In genomic region chr2:209619782-209620181, GRCh38 we compare ENCODE assay signal across 10 cellular contexts.
A peak's percentile ranks its signal among the peaks of the same experiment; 100 is the strongest.
DNase-seq lines count a peak whose midpoint lies in the region; ATAC-seq, FAIRE-seq and TF ChIP-seq lines count a peak whose summit lies in the region.
"Had no signal": no experiment of that assay in that cellular context is flagged by ENCODE, and none has a peak within 500 bp of the region (broad histone marks: within the 10 kb centered on the region; RNA-seq: fewer than 3 reads in every experiment).

No MANE protein-coding gene starts in this region.

- H3K27me3 ChIP-seq in GM12878 (replicated peaks in 1 of 2; ENCODE audit: control insufficient read depth in 2 of 2, insufficient read depth in 2 of 2, low read length in 1 of 2) (no peaks in the 10 kb centered on the region), uterus (no peaks in the 10 kb centered on the region)
- H3K27me3 ChIP-seq: cardiac muscle cell, sigmoid colon had no signal

- no peak for TF ChIP-seq RAD21 in GM12878 (IDR thresholded peaks at IDR 0.05; ENCODE audit: insufficient read depth, low read depth, low read length)

- CTCF ChIA-PET in GM12878 (lab: Yijun Ruan, JAX), result no interaction called here

- BruUV-seq in GM12878 (replicated peaks; lab: Mats Ljungman, UMichigan), result no TSS peak

- POLR2A ChIA-PET in GM12878 (lab: Charles Lee), result no interaction called here

- ATAC-seq in GM21529 (IDR thresholded peaks at IDR 0.05; ENCODE audit: unreplicated experiment), result peak; percentile 81
- peak; percentile 62; the same call in 2 of the 3 replicates for ATAC-seq in GM12878
- no peak for ATAC-seq in GM18520 (IDR thresholded peaks at IDR 0.05; ENCODE audit: unreplicated experiment)

- TF ChIP-seq POLR2A in GM12878 (IDR thresholded peaks at IDR 0.05; ENCODE audit: low read depth, low read length) (no peak), uterus (IDR thresholded peaks at IDR 0.05) (no peak)

- no peaks in the 10 kb centered on the region for H3K79me2 ChIP-seq in GM12878 (ENCODE audit: control insufficient read depth, insufficient read depth, low read length)

- H3K4me3 ChIP-seq in GM12878 (no peak overlapping the region), uterus (no peak overlapping the region)
- H3K4me3 ChIP-seq: cardiac muscle cell, sigmoid colon had no signal

- TF ChIP-seq CTCF in GM12878 (IDR thresholded peaks at IDR 0.05 in 2 of 3, conservative IDR thresholded peaks at IDR 0.05 in 1 of 3; ENCODE audit: control insufficient read depth in 2 of 3, extremely low read depth in 1 of 3, insufficient read depth in 1 of 3, low read depth in 3 of 3, low read length in 3 of 3) (no peak), uterus (IDR thresholded peaks at IDR 0.05) (no peak)

- H3K9me3 ChIP-seq in GM12878 (replicated peaks; ENCODE audit: control insufficient read depth, insufficient read depth, low read length) (no peaks in the 10 kb centered on the region), uterus (no peaks in the 10 kb centered on the region)

- FAIRE-seq in GM12878 (lab: Jason Lieb, UNC), result no peak

- H3K36me3 ChIP-seq in GM12878 (ENCODE audit: control insufficient read depth in 2 of 2, insufficient read depth in 2 of 2, low read length in 1 of 2) (no peaks in the 10 kb centered on the region), uterus (no peaks in the 10 kb centered on the region)
- H3K36me3 ChIP-seq: cardiac muscle cell, sigmoid colon had no signal

- in situ Hi-C loops in GM12878 (cut with MboI), result no loop called here

- no peak for TF ChIP-seq EP300 in GM12878 (IDR thresholded peaks at IDR 0.05; ENCODE audit: borderline replicate concordance in 1 of 2, control insufficient read depth in 1 of 2, low read depth in 2 of 2, low read length in 2 of 2)

- H4K20me1 ChIP-seq in GM12878 (ENCODE audit: control insufficient read depth, insufficient read depth), result no peaks in the 10 kb centered on the region

- SMC1A ChIA-PET in GM12878 (lab: Charles Lee; ENCODE audit: uncharacterized antibody, unreplicated experiment), result interaction anchor here (0.9 kb wide), 1 partner anchor 40 kb away, joined by 3 read pairs; no protein-coding TSS in a partner anchor

- H2AFZ ChIP-seq in GM12878 (ENCODE audit: control insufficient read depth, low read depth, low read length), result no peak overlapping the region

- H3K9ac ChIP-seq in GM12878 (ENCODE audit: control insufficient read depth, insufficient read depth, low read length), result no peak overlapping the region

- RAD21 ChIA-PET in GM12878 (lab: Charles Lee; ENCODE audit: unreplicated experiment), result no interaction called here

- H3K4me2 ChIP-seq in GM12878 (ENCODE audit: control insufficient read depth, insufficient read depth), result no peak overlapping the region

- DNase-seq in D341Med (ENCODE audit: low spot score), result peak; percentile 18
- peak; percentile 4 for DNase-seq in KG1 (lab: John Stamatoyannopoulos, UW)
- no peak for DNase-seq in GM12878 (ENCODE audit: low read depth, low spot score)
- no peak for DNase-seq in uterus
- DNase-seq in NCI-H2227 treated with DMSO at 0.1 percent for 48 hours (lab: John Stamatoyannopoulos, UW), result no peak
- DNase-seq in cortex of kidney (lab: John Stamatoyannopoulos, UW), result no peak
- DNase-seq: sigmoid colon had no signal

- intact Hi-C loops in GM12878 (cut with micrococcal nuclease; ENCODE audit: unreplicated experiment), result no loop called here
- intact Hi-C loops in uterus (cut with DNase I; ENCODE audit: low total_unique reads), result no loop called here

- H3K27ac ChIP-seq in GM12878 (ENCODE audit: control insufficient read depth, insufficient read depth), result no peak overlapping the region
- no peak overlapping the region for H3K27ac ChIP-seq in uterus
- H3K27ac ChIP-seq: cardiac muscle cell, sigmoid colon had no signal

- H3K4me1 ChIP-seq in GM12878 (ENCODE audit: control insufficient read depth, insufficient read depth, low read length) (no peaks in the 10 kb centered on the region), uterus (no peaks in the 10 kb centered on the region)
- H3K4me1 ChIP-seq: sigmoid colon had no signal

TF ChIP-seq in GM12878, 131 proteins besides CTCF, POLR2A, EP300 and RAD21:
- TF ChIP-seq SPI1 (IDR thresholded peaks at IDR 0.05; ENCODE audit: borderline replicate concordance, insufficient read depth, low read depth, low read length), result peak; percentile 73; the same call in 1 of the 2 replicates
- TF ChIP-seq ETV6 (conservative IDR thresholded peaks at IDR 0.05 in 1 of 2, IDR thresholded peaks at IDR 0.05 in 1 of 2; ENCODE audit: borderline replicate concordance in 1 of 2, low read depth in 1 of 2), result no peak
- no peak for TF ChIP-seq TAF1 (IDR thresholded peaks at IDR 0.05; ENCODE audit: borderline replicate concordance, low read depth, low read length)
- no peak for TF ChIP-seq SMC3 (IDR thresholded peaks at IDR 0.05; ENCODE audit: borderline replicate concordance, low read length)
- no peak for TF ChIP-seq TCF12 (IDR thresholded peaks at IDR 0.05; ENCODE audit: low read depth, low read length)

Comparison
In these comparisons a context has a peak if more than half of its experiments do, and no peak if none do; other contexts are left out.
1. DNase-seq: peak in D341Med (single experiment) and KG1 (single experiment); none in GM12878 (single experiment), uterus (0 of 2), NCI-H2227 treated with DMSO at 0.1 percent for 48 hours (single experiment) and cortex of kidney (single experiment).